ENCODE assay signal across 2 cellular contexts in genomic region chr17:57995076-57995956, GRCh38.
A peak's percentile ranks its signal among the peaks of the same experiment; 100 is the strongest.
TF ChIP-seq lines count a peak whose summit lies in the region.

No MANE protein-coding gene starts in this region.

TF ChIP-seq in IMR-90, 13 proteins besides CTCF, POLR2A, EP300 and RAD21:
- TF ChIP-seq USF2 (IDR thresholded peaks at IDR 0.05; ENCODE audit: low read depth, low read length), result no peak
- no peak for TF ChIP-seq ELK1 (IDR thresholded peaks at IDR 0.05; ENCODE audit: borderline replicate concordance, low read depth, low read length)
- TF ChIP-seq SMC3 (IDR thresholded peaks at IDR 0.05; ENCODE audit: low read depth, low read length), result peak; percentile 91
- no peak for TF ChIP-seq CHD1 (IDR thresholded peaks at IDR 0.05; ENCODE audit: low read depth, low read length)
- TF ChIP-seq FOS (IDR thresholded peaks at IDR 0.05; ENCODE audit: low read depth, low read length), result no peak
- TF ChIP-seq MAZ (IDR thresholded peaks at IDR 0.05; ENCODE audit: borderline replicate concordance, low read depth, low read length), result no peak
- TF ChIP-seq CEBPB (IDR thresholded peaks at IDR 0.05; ENCODE audit: low read depth, low read length), result no peak

TF ChIP-seq in neural cell, 6 proteins besides CTCF, POLR2A, EP300 and RAD21:
- no peak for TF ChIP-seq POLR2AphosphoS5 (IDR thresholded peaks at IDR 0.05)
- TF ChIP-seq SMC3 (conservative IDR thresholded peaks at IDR 0.05; ENCODE audit: poor library complexity), result peak; percentile 71
